ENCODE assay signal across 1 cellular context in the genomic region with DNA sequence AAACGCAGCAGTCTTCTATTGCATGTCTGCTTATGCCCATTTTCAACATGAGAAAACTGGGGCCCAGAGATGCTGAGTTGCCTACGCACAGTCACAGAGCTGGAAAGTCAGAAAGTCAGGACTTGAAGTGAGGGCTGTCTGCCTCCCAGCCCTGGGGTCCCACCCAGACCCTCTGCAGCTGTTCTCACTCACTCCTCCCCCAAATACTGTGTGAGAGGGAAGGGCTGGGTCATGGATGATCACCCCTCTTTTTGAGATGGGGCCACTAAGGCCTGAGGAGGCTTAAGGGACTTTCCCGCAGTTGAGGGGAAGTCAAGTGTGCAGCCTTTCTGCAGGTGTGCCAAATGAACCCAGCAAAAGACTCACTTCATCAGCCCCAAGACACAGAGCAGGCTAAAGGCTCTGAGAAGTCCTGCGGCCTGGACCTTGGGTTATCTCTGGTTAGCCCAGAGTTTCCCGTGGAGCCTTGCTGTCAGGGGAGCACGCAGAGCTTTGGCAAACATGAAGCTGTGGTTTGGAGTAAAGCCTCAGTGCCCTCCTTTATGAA.
TF ChIP-seq lines count a peak whose summit lies in the region.

No MANE protein-coding gene starts in this region.

TF ChIP-seq in GM23338, 12 proteins besides CTCF, POLR2A, EP300 and RAD21 (continued from another document):
- TF ChIP-seq, protein P1, sequence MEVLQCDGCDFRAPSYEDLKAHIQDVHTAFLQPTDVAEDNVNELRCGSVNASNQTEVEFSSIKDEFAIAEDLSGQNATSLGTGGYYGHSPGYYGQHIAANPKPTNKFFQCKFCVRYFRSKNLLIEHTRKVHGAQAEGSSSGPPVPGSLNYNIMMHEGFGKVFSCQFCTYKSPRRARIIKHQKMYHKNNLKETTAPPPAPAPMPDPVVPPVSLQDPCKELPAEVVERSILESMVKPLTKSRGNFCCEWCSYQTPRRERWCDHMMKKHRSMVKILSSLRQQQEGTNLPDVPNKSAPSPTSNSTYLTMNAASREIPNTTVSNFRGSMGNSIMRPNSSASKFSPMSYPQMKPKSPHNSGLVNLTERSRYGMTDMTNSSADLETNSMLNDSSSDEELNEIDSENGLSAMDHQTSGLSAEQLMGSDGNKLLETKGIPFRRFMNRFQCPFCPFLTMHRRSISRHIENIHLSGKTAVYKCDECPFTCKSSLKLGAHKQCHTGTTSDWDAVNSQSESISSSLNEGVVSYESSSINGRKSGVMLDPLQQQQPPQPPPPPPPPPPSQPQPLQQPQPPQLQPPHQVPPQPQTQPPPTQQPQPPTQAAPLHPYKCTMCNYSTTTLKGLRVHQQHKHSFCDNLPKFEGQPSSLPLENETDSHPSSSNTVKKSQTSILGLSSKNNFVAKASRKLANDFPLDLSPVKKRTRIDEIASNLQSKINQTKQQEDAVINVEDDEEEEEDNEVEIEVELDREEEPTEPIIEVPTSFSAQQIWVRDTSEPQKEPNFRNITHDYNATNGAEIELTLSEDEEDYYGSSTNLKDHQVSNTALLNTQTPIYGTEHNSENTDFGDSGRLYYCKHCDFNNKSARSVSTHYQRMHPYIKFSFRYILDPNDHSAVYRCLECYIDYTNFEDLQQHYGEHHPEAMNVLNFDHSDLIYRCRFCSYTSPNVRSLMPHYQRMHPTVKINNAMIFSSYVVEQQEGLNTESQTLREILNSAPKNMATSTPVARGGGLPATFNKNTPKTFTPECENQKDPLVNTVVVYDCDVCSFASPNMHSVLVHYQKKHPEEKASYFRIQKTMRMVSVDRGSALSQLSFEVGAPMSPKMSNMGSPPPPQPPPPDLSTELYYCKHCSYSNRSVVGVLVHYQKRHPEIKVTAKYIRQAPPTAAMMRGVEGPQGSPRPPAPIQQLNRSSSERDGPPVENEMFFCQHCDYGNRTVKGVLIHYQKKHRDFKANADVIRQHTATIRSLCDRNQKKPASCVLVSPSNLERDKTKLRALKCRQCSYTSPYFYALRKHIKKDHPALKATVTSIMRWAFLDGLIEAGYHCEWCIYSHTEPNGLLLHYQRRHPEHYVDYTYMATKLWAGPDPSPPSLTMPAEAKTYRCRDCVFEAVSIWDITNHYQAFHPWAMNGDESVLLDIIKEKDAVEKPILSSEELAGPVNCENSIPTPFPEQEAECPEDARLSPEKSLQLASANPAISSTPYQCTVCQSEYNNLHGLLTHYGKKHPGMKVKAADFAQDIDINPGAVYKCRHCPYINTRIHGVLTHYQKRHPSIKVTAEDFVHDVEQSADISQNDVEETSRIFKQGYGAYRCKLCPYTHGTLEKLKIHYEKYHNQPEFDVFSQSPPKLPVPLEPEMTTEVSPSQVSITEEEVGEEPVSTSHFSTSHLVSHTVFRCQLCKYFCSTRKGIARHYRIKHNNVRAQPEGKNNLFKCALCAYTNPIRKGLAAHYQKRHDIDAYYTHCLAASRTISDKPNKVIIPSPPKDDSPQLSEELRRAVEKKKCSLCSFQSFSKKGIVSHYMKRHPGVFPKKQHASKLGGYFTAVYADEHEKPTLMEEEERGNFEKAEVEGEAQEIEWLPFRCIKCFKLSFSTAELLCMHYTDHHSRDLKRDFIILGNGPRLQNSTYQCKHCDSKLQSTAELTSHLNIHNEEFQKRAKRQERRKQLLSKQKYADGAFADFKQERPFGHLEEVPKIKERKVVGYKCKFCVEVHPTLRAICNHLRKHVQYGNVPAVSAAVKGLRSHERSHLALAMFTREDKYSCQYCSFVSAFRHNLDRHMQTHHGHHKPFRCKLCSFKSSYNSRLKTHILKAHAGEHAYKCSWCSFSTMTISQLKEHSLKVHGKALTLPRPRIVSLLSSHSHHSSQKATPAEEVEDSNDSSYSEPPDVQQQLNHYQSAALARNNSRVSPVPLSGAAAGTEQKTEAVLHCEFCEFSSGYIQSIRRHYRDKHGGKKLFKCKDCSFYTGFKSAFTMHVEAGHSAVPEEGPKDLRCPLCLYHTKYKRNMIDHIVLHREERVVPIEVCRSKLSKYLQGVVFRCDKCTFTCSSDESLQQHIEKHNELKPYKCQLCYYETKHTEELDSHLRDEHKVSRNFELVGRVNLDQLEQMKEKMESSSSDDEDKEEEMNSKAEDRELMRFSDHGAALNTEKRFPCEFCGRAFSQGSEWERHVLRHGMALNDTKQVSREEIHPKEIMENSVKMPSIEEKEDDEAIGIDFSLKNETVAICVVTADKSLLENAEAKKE (CRISPR knock-in tag; IDR thresholded peaks at IDR 0.05) = no peak
- TF ChIP-seq, protein P2, sequence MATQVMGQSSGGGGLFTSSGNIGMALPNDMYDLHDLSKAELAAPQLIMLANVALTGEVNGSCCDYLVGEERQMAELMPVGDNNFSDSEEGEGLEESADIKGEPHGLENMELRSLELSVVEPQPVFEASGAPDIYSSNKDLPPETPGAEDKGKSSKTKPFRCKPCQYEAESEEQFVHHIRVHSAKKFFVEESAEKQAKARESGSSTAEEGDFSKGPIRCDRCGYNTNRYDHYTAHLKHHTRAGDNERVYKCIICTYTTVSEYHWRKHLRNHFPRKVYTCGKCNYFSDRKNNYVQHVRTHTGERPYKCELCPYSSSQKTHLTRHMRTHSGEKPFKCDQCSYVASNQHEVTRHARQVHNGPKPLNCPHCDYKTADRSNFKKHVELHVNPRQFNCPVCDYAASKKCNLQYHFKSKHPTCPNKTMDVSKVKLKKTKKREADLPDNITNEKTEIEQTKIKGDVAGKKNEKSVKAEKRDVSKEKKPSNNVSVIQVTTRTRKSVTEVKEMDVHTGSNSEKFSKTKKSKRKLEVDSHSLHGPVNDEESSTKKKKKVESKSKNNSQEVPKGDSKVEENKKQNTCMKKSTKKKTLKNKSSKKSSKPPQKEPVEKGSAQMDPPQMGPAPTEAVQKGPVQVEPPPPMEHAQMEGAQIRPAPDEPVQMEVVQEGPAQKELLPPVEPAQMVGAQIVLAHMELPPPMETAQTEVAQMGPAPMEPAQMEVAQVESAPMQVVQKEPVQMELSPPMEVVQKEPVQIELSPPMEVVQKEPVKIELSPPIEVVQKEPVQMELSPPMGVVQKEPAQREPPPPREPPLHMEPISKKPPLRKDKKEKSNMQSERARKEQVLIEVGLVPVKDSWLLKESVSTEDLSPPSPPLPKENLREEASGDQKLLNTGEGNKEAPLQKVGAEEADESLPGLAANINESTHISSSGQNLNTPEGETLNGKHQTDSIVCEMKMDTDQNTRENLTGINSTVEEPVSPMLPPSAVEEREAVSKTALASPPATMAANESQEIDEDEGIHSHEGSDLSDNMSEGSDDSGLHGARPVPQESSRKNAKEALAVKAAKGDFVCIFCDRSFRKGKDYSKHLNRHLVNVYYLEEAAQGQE (IDR thresholded peaks at IDR 0.05; ENCODE audit: unreplicated experiment) = no peak
- TF ChIP-seq, protein P3, sequence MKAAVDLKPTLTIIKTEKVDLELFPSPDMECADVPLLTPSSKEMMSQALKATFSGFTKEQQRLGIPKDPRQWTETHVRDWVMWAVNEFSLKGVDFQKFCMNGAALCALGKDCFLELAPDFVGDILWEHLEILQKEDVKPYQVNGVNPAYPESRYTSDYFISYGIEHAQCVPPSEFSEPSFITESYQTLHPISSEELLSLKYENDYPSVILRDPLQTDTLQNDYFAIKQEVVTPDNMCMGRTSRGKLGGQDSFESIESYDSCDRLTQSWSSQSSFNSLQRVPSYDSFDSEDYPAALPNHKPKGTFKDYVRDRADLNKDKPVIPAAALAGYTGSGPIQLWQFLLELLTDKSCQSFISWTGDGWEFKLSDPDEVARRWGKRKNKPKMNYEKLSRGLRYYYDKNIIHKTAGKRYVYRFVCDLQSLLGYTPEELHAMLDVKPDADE (IDR thresholded peaks at IDR 0.05) = no peak
- no peak for TF ChIP-seq STAT1 (IDR thresholded peaks at IDR 0.05; ENCODE audit: unreplicated experiment)
